1 cellular context compared by ENCODE assay signal in genomic region chr12:128791395-128792322, GRCh38.
TF ChIP-seq lines count a peak whose summit lies in the region.

No MANE protein-coding gene starts in this region.

TF ChIP-seq in HEK293, 187 proteins besides CTCF, POLR2A, EP300 and RAD21 (continued from another document):
- TF ChIP-seq INSM2 (tag by site-specific recombination; IDR thresholded peaks at IDR 0.05) (no peak), KLF16 (tag by site-specific recombination; IDR thresholded peaks at IDR 0.05) (no peak), YY2 (tag by site-specific recombination; IDR thresholded peaks at IDR 0.05) (no peak)
